Comparison of ENCODE assay signal across 8 cellular contexts in genomic region chr20:38308447-38308846, GRCh38. TPM values are rescaled to one million over a fixed set of nuclear protein-coding genes. Genes with fewer than 3 reads are reported as not detected.
"Had no signal": no experiment of that assay in that cellular context is flagged by ENCODE, and none has a peak within 500 bp of the region (broad histone marks: within the 10 kb centered on the region; RNA-seq: fewer than 3 reads in every experiment).

No MANE protein-coding gene starts in this region.

- H3K9ac ChIP-seq: KMS-11 had no signal

- H3K4me2 ChIP-seq: KMS-11 had no signal

- H3K36me3 Mint-ChIP-seq: IgD-negative memory B cell had no signal

- H3K27ac Mint-ChIP-seq: IgD-negative memory B cell had no signal

- DNase-seq: KBM-7, KG1 had no signal

- H3K4me3 Mint-ChIP-seq: IgD-negative memory B cell had no signal

- H3K27ac ChIP-seq: HL-60, KMS-11 had no signal

RNA-seq across cellular contexts. Expression of gene BPI, which starts 4.5 kb away (rescaled TPM):
- total RNA-seq: HT-29, HT1080, IMR-90 had no signal
- polyA plus RNA-seq: IgD-negative memory B cell had no signal

RNA-seq across cellular contexts. Expression of gene LBP, which starts 37.8 kb away (rescaled TPM):
- total RNA-seq: HT1080, IMR-90 had no signal
- polyA plus RNA-seq: IgD-negative memory B cell, IMR-90 had no signal

RNA-seq across cellular contexts. Expression of gene KIAA1755, which starts 47.9 kb away (rescaled TPM):
- polyA plus RNA-seq: IgD-negative memory B cell had no signal
